Comparison of ENCODE assay signal across 8 cellular contexts in genomic region chr19:41376241-41376997, GRCh38. TPM values are rescaled to one million over a fixed set of nuclear protein-coding genes. Genes with fewer than 3 reads are reported as not detected.
DNase-seq lines count a peak whose midpoint lies in the region; ATAC-seq, FAIRE-seq and TF ChIP-seq lines count a peak whose summit lies in the region.

Gene TMEM91, plus strand, starts transcription at chr19:41376533. Its CDS starts 1,777 bp downstream, at chr19:41378310.

- BruUV-seq in IMR-90 (replicated peaks; lab: Mats Ljungman, UMichigan): no TSS peak

- H2BK15ac ChIP-seq in IMR-90 (ENCODE audit: low read depth, low read length): no peak within 1 kb of the TSS; the same call in 2 of the 3 replicates

- TF ChIP-seq POLR2A in IMR-90 (IDR thresholded peaks at IDR 0.05; ENCODE audit: low read depth, low read length): no peak

- peak within 1 kb of the TSS; percentile 71 for H2AK9ac ChIP-seq in IMR-90 (replicated peaks; ENCODE audit: low read depth, low read length, poor library complexity)

- TF ChIP-seq CTCF in AG04449 (IDR thresholded peaks at IDR 0.05; ENCODE audit: insufficient read depth, low read length, missing control alignments): no peak
- TF ChIP-seq CTCF in IMR-90 (conservative IDR thresholded peaks at IDR 0.05; ENCODE audit: low read depth, low read length): no peak
- no peak for TF ChIP-seq CTCF in astrocyte of the cerebellum (IDR thresholded peaks at IDR 0.05; ENCODE audit: low read depth, low read length, missing control alignments)
- TF ChIP-seq CTCF in D721Med (IDR thresholded peaks at IDR 0.05; ENCODE audit: insufficient read depth, missing control alignments): no peak

- H3K9ac ChIP-seq in IMR-90 (ENCODE audit: low read depth, low read length): peak within 1 kb of the TSS; percentile 67

- no peak within 1 kb of the TSS for H2BK5ac ChIP-seq in IMR-90 (ENCODE audit: low read depth, low read length, poor library complexity, severe bottlenecking)

- peak within 1 kb of the TSS; percentile 80 for H3K4ac ChIP-seq in IMR-90 (ENCODE audit: low read depth, low read length)

- no peak within 1 kb of the TSS for H3K56ac ChIP-seq in IMR-90 (ENCODE audit: extremely low read depth, insufficient read depth, low read length)

- TF ChIP-seq RAD21 in IMR-90 (IDR thresholded peaks at IDR 0.05; ENCODE audit: low read length): no peak

- intact Hi-C loops in IMR-90 (cut with micrococcal nuclease): no loop called here

- peaks cover 9% of the 10 kb centered on the region for H3K4me1 ChIP-seq in IMR-90 (ENCODE audit: control insufficient read depth, insufficient read depth, low read length)
- H3K4me1 ChIP-seq in small intestine (ENCODE audit: control insufficient read depth in 2 of 2, insufficient read depth in 1 of 2, low read depth in 1 of 2, low read length in 1 of 2): peaks cover 0 to 5% of the 10 kb centered on the region in 2 donors

- DNase-seq in AG04449 (ENCODE audit: low read depth, low spot score) (no peak), IMR-90 (no peak), astrocyte of the cerebellum (ENCODE audit: low read depth) (no peak), small intestine (no peak), RKO (ENCODE audit: low spot score) (no peak), D721Med (ENCODE audit: insufficient read length, low spot score) (no peak)
- DNase-seq in NK-92 treated with Interleukin-12 subunit alpha and Interleukin-12 subunit beta, amount 100 ng/mL, for 24 hours (lab: John Stamatoyannopoulos, UW): no peak

- POLR2A ChIA-PET in AG04449 (lab: Yijun Ruan, JAX) (no interaction called here), IMR-90 (lab: Charles Lee; ENCODE audit: unreplicated experiment) (no interaction called here)

- H2AK5ac ChIP-seq in IMR-90 (ENCODE audit: low read depth, low read length): peak within 1 kb of the TSS; percentile 36; the same call in 1 of the 2 replicates

- H3K18ac ChIP-seq in IMR-90 (ENCODE audit: low read depth, low read length): peak within 1 kb of the TSS; percentile 54; the same call in 1 of the 2 replicates

- H2BK120ac ChIP-seq in IMR-90 (ENCODE audit: low read depth, low read length): peak within 1 kb of the TSS; percentile 71

- peak within 1 kb of the TSS; percentile 97 for H2AFZ ChIP-seq in IMR-90 (replicated peaks; ENCODE audit: low read length, poor library complexity)

- peak within 1 kb of the TSS; percentile 90 for H3K14ac ChIP-seq in IMR-90 (replicated peaks; ENCODE audit: low read depth, low read length)

- H3K23ac ChIP-seq in IMR-90 (ENCODE audit: low read depth, low read length): peak within 1 kb of the TSS; percentile 41

- H4K8ac ChIP-seq in IMR-90 (ENCODE audit: low read depth in 2 of 2, low read length in 2 of 2): peak within 1 kb of the TSS in 1 of 2 experiments; percentile 54; a peak in 2 of 4 replicates

- no peaks in the 10 kb centered on the region for H3K9me3 ChIP-seq in IMR-90 (ENCODE audit: control insufficient read depth, insufficient read depth, low read length)
- H3K9me3 ChIP-seq in iPS-18c (ENCODE audit: control insufficient read depth, insufficient read depth, low read length): no peaks in the 10 kb centered on the region
- H3K9me3 ChIP-seq in small intestine (ENCODE audit: control insufficient read depth, low read depth): no peaks in the 10 kb centered on the region

- H4K5ac ChIP-seq in IMR-90 (ENCODE audit: low read depth, low read length): peak within 1 kb of the TSS; percentile 80

- no peak within 1 kb of the TSS for H2BK20ac ChIP-seq in IMR-90 (ENCODE audit: low read depth, low read length)

- dilution Hi-C loops in IMR-90 (cut with HindIII; ENCODE audit: low sequenced_read_pairs, unreplicated experiment): no loop called here

- WGBS in IMR-90 (ENCODE audit: extremely low coverage in 2 of 2, insufficient read length in 1 of 2), 2 experiments: 3% methylated on average over 26 of the region's 47 CpGs; no CpG with 5 or more reads in 1 of the 2 experiments
- WGBS in small intestine, 3 donors: 7 to 9% (median 8%) methylated on average over 44 to 47 of the region's 47 CpGs

- H4K20me1 ChIP-seq in IMR-90 (ENCODE audit: insufficient read depth, low read length): peaks cover 3% of the 10 kb centered on the region; the same call in 1 of the 2 replicates

- peak within 1 kb of the TSS; percentile 92 for H3K4me2 ChIP-seq in IMR-90 (ENCODE audit: low read depth, low read length)

- peaks cover 10% of the 10 kb centered on the region for H3K9me1 ChIP-seq in IMR-90 (ENCODE audit: insufficient read depth, low read length)

- FAIRE-seq in small intestine (lab: Jason Lieb, UNC) (no peak), D721Med (lab: Jason Lieb, UNC) (no peak)

- CTCF ChIA-PET in AG04449 (lab: Yijun Ruan, JAX) (interaction anchor here (0.7 kb wide), 1 partner anchor 11 kb away, joined by 4 read pairs; no protein-coding TSS in a partner anchor), IMR-90 (lab: Yijun Ruan, JAX) (no interaction called here)

- peak; percentile 63 for ATAC-seq in IMR-90 (ENCODE audit: low read depth)

- H3K36me3 ChIP-seq in IMR-90 (ENCODE audit: control insufficient read depth, insufficient read depth, low read length): no peaks in the 10 kb centered on the region; the same call in 1 of the 2 replicates
- no peaks in the 10 kb centered on the region for H3K36me3 ChIP-seq in small intestine (ENCODE audit: control insufficient read depth in 2 of 2, insufficient read depth in 2 of 2, low read length in 2 of 2)

- H3K79me1 ChIP-seq in IMR-90 (ENCODE audit: low read depth in 1 of 2, low read length in 2 of 2): peaks cover 0 to 26% of the 10 kb centered on the region in 2 experiments; a peak in 3 of 4 replicates

- H3K27ac ChIP-seq in IMR-90 (ENCODE audit: insufficient read depth, low read length) (no peak within 1 kb of the TSS; the same call in 1 of the 2 replicates), small intestine (ENCODE audit: low read depth in 1 of 2, low read length in 1 of 2) (peak within 1 kb of the TSS in 1 of 2 donors; percentile 63)

- H3K27me3 ChIP-seq in IMR-90 (ENCODE audit: control insufficient read depth, insufficient read depth, low read length): no peaks in the 10 kb centered on the region
- H3K27me3 ChIP-seq in small intestine (ENCODE audit: control insufficient read depth in 2 of 2, insufficient read depth in 2 of 2, low read length in 2 of 2): no peaks in the 10 kb centered on the region

- in situ Hi-C loops in IMR-90 (cut with MboI; ENCODE audit: low sequenced_read_pairs) (no loop called here), astrocyte of the cerebellum (cut with HindIII; ENCODE audit: low sequenced_read_pairs) (no loop called here)

- H3K4me3 ChIP-seq in AG04449 (ENCODE audit: low read depth, low read length) (peak within 1 kb of the TSS; percentile 59), IMR-90 (ENCODE audit: insufficient read depth, low read depth, low read length) (peak within 1 kb of the TSS; percentile 75), astrocyte of the cerebellum (ENCODE audit: low read depth, low read length) (peak within 1 kb of the TSS; percentile 45), iPS-18c (ENCODE audit: insufficient read depth, low read depth, low read length) (peak within 1 kb of the TSS; percentile 69), small intestine (ENCODE audit: low read depth in 1 of 2, low read length in 2 of 2) (peak within 1 kb of the TSS; percentile 51 to 62)

- H4K91ac ChIP-seq in IMR-90 (ENCODE audit: insufficient read depth, low read depth, low read length): peak within 1 kb of the TSS; percentile 62; the same call in 1 of the 2 replicates

TF ChIP-seq in IMR-90, 13 proteins besides CTCF, POLR2A, EP300 and RAD21:
- peak; percentile 93 for TF ChIP-seq CEBPB (IDR thresholded peaks at IDR 0.05; ENCODE audit: low read depth, low read length)
- TF ChIP-seq MXI1 (IDR thresholded peaks at IDR 0.05; ENCODE audit: borderline replicate concordance, low read depth, low read length): no peak
TF ChIP-seq in IMR-90: peak in this region for 1.

RNA-seq across cellular contexts. Expression of gene TMEM91, which starts in this region (rescaled TPM):
- 1.4 and 1.9 TPM in 2 replicates for total RNA-seq in IMR-90 (2012; rRNA removed)
- polyA plus RNA-seq in IMR-90 (2012; rRNA removed) (4.8 and 5.5 TPM in 2 replicates), small intestine (1 to 10 TPM; 1.3 to 7.9 (median 2.4) TPM)
- 4.8 and 7.3 TPM in 2 replicates for polyA plus RNA-seq in IMR-90 (2012; cell fraction: cytosol; rRNA removed)
- polyA plus RNA-seq in IMR-90 (2012; cell fraction: nucleus; rRNA removed; ENCODE audit: low replicate concordance): 28.2 and 31.9 TPM in 2 replicates
